ENCODE assay signal across 8 cellular contexts in the genomic region with DNA sequence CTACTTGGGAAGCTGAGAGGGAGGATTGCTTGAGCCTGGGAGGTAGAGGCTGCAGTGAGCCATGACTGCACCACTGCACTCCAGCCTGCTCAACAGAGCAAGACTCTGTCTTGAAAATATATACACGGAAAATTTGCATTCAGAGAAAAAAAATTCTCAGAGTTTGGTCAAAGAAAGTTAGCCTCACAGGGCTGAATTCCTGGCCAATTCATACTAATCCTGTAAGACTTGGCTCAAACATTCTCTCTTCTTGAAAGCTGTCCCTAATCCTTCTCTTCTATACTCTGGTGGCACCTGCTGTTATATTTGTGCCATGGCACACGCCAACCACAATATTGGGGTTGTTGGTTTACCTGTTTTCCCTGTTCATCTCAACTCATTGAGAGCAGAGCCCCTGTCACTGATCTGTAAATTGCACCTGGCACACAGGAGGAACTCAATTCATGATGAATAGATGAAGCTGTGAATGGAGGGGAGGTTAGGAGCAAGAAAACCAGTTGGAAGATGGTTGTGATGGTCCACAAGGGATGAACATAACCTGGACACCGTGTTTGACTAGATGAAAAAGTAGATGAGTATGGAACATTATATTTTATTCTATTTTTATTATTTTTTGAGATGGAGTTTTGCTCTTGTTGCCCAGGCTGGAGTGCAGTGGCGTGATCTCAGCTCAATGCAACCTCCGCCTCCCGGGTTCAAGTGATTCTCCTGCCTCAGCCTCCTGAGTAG. TPM values are rescaled to one million over a fixed set of nuclear protein-coding genes. Genes with fewer than 3 reads are reported as not detected.
A peak's percentile ranks its signal among the peaks of the same experiment; 100 is the strongest.
DNase-seq lines count a peak whose midpoint lies in the region; ATAC-seq and TF ChIP-seq lines count a peak whose summit lies in the region.

No MANE protein-coding gene starts in this region.

- H3K36me3 ChIP-seq in body of pancreas (replicated peaks in 1 of 2; ENCODE audit: insufficient read depth in 1 of 2, low read depth in 2 of 2) (no peaks in the 10 kb centered on the region), osteoblast (ENCODE audit: insufficient read depth, low read length) (no peaks in the 10 kb centered on the region)

- TF ChIP-seq CTCF in body of pancreas (IDR thresholded peaks at IDR 0.05) (peak; percentile 18 to 86 (median 83)), osteoblast (IDR thresholded peaks at IDR 0.05; ENCODE audit: extremely low read depth, low read depth, low read length) (peak; percentile 43)

- 72 to 78% methylated on average over 6 of the region's 6 CpGs for WGBS in body of pancreas, 2 donors

- in situ Hi-C loops in ACHN (cut with HindIII; ENCODE audit: low pct_ligation_motif_present, low pct_unique_long_range_greater_than_20kb, low sequenced_read_pairs): no loop called here

- H4K20me1 ChIP-seq in osteoblast (ENCODE audit: insufficient read depth, low read length): no peaks in the 10 kb centered on the region

- ATAC-seq in GM19023 (IDR thresholded peaks at IDR 0.05; ENCODE audit: unreplicated experiment) (peak; percentile 47), body of pancreas (peak; percentile 65)

- TF ChIP-seq POLR2A in body of pancreas (IDR thresholded peaks at IDR 0.05): no peak

- H2AFZ ChIP-seq in osteoblast (ENCODE audit: low read length): no peak overlapping the region

- peak; percentile 50 for DNase-seq in ACHN
- DNase-seq in NCI-H2107 treated with DMSO at 0.1 percent for 48 hours (lab: John Stamatoyannopoulos, UW; ENCODE audit: unreplicated experiment): peak; percentile 78
- peak; percentile 23 to 44 (median 38) for DNase-seq in body of pancreas
- DNase-seq in osteoblast (ENCODE audit: insufficient read length, low spot score, missing footprints): no peak
- DNase-seq in activated gamma-delta T cell treated with Interleukin-2 at 50 U/mL for 16 hours: no peak
- DNase-seq in HK-2 (ENCODE audit: unreplicated experiment): no peak
- no peak for DNase-seq in effector CD8-positive, alpha-beta T cell (lab: John Stamatoyannopoulos, UW)

- H3K27me3 ChIP-seq in body of pancreas: no peaks in the 10 kb centered on the region
- H3K27me3 ChIP-seq in osteoblast (ENCODE audit: insufficient read depth, low read length): no peaks in the 10 kb centered on the region

- no peaks in the 10 kb centered on the region for H3K4me1 ChIP-seq in body of pancreas
- H3K4me1 ChIP-seq in osteoblast (ENCODE audit: insufficient read depth, low read length): peaks cover 36% of the 10 kb centered on the region

- no peak overlapping the region for H3K4me2 ChIP-seq in osteoblast (ENCODE audit: insufficient read depth, low read length)

- H3K4me3 ChIP-seq in body of pancreas (no peak overlapping the region), osteoblast (ENCODE audit: insufficient read depth, low read length) (no peak overlapping the region)

- intact Hi-C loops in body of pancreas (cut with DNase I): loop anchor here (10.0 kb wide), 1 partner anchor 134 kb away; no protein-coding TSS in a partner anchor

- no peaks in the 10 kb centered on the region for H3K79me2 ChIP-seq in osteoblast (ENCODE audit: insufficient read depth, low read length)

- H3K9me3 ChIP-seq in body of pancreas (no peaks in the 10 kb centered on the region), osteoblast (ENCODE audit: low read depth, low read length) (no peaks in the 10 kb centered on the region)

- H3K27ac ChIP-seq in body of pancreas (no peak overlapping the region), osteoblast (ENCODE audit: low read depth, low read length) (peak overlapping the region; percentile 10)

RNA-seq across cellular contexts. Expression of a gene that starts 36.8 kb away (rescaled TPM):
- total RNA-seq in body of pancreas (10 to 100 TPM; 10.5 to 14.5 TPM), osteoblast (10.5 and 11.8 TPM in 2 replicates)

RNA-seq across cellular contexts. Expression of a gene that starts 40.7 kb away (rescaled TPM):
- total RNA-seq in body of pancreas (10 to 100 TPM; 11.9 to 27.8 TPM), osteoblast (51.9 and 53.6 TPM in 2 replicates)

Comparison
In these comparisons a context has a peak if more than half of its experiments do, and no peak if none do; other contexts are left out.
1. DNase-seq: peak in ACHN (single experiment), NCI-H2107 treated with DMSO at 0.1 percent for 48 hours (single experiment) and body of pancreas (4 of 4); none in osteoblast (single experiment), activated gamma-delta T cell treated with Interleukin-2 at 50 U/mL for 16 hours (single experiment), HK-2 (single experiment) and effector CD8-positive, alpha-beta T cell (single experiment).